Comparison of ENCODE assay signal across 8 cellular contexts in genomic region chr7:101162551-101163280, GRCh38. TPM values are rescaled to one million over a fixed set of nuclear protein-coding genes. Genes with fewer than 3 reads are reported as not detected.
A peak's percentile ranks its signal among the peaks of the same experiment; 100 is the strongest.
DNase-seq lines count a peak whose midpoint lies in the region; ATAC-seq, FAIRE-seq and TF ChIP-seq lines count a peak whose summit lies in the region.

No MANE protein-coding gene starts in this region.

- H3K4me1 ChIP-seq in SJSA1 (replicated peaks): peaks cover 39% of the 10 kb centered on the region
- peaks cover 16% of the 10 kb centered on the region for H3K4me1 ChIP-seq in endothelial cell of umbilical vein (ENCODE audit: control insufficient read depth, extremely low read depth, insufficient read depth, low read length)
- peaks cover 40% of the 10 kb centered on the region for H3K4me1 ChIP-seq in neural progenitor cell
- peaks cover 12 to 31% of the 10 kb centered on the region in 2 donors for H3K4me1 ChIP-seq in adrenal gland (replicated peaks in 1 of 2)

- H3K36me3 Mint-ChIP-seq in neural progenitor cell: peaks cover 10% of the 10 kb centered on the region

- POLR2A ChIA-PET in endothelial cell of umbilical vein (lab: Charles Lee): interaction anchor here (0.6 to 1.0 kb wide), 2 partner anchors 36 to 84 kb away, joined by 3 read pairs; partner anchors contain the start of gene SERPINE1

- TF ChIP-seq EP300 in Ishikawa (IDR thresholded peaks at IDR 0.05; ENCODE audit: borderline replicate concordance): no peak

- no peak for FAIRE-seq in endothelial cell of umbilical vein (lab: Jason Lieb, UNC)

- TF ChIP-seq CTCF in endothelial cell of umbilical vein (IDR thresholded peaks at IDR 0.05; ENCODE audit: extremely low read depth in 1 of 2, insufficient read depth in 1 of 2, low read depth in 1 of 2, low read length in 2 of 2) (peak in 1 of 2 donors; percentile 2), neural progenitor cell (IDR thresholded peaks at IDR 0.05) (no peak), GM13977 (IDR thresholded peaks at IDR 0.05; ENCODE audit: extremely low read depth, insufficient read depth, missing control alignments) (no peak), adrenal gland (IDR thresholded peaks at IDR 0.05) (no peak)

- H3K36me3 ChIP-seq in SJSA1 (peaks cover 12% of the 10 kb centered on the region), endothelial cell of umbilical vein (ENCODE audit: control insufficient read depth in 2 of 2, extremely low read depth in 1 of 2, insufficient read depth in 2 of 2, low read length in 2 of 2) (peaks cover 3 to 9% of the 10 kb centered on the region in 2 experiments), neural progenitor cell (no peaks in the 10 kb centered on the region), adrenal gland (replicated peaks in 1 of 2) (peaks cover 0 to 13% of the 10 kb centered on the region in 2 donors)

- no TSS peak for BruUV-seq in endothelial cell of umbilical vein (replicated peaks; lab: Mats Ljungman, UMichigan)

- CTCF ChIA-PET in endothelial cell of umbilical vein (lab: Charles Lee): interaction anchor here (1.2 to 1.7 kb wide), 2 partner anchors 19 to 120 kb away, joined by 3 to 16 read pairs; no protein-coding TSS in a partner anchor

- in situ Hi-C loops in GM13977 (cut with MboI; ENCODE audit: low pct_unique_long_range_greater_than_20kb, low sequenced_read_pairs, unreplicated experiment): no loop called here

- H3K9ac ChIP-seq in endothelial cell of umbilical vein (replicated peaks; ENCODE audit: extremely low read depth, insufficient read depth, low read length) (no peak overlapping the region), neural progenitor cell (no peak overlapping the region)

- peaks cover 50% of the 10 kb centered on the region for H3K27me3 ChIP-seq in SJSA1 (replicated peaks)
- H3K27me3 ChIP-seq in endothelial cell of umbilical vein (ENCODE audit: control insufficient read depth in 2 of 2, insufficient read depth in 2 of 2, low read length in 2 of 2): peaks cover 30 to 38% of the 10 kb centered on the region in 2 experiments
- H3K27me3 ChIP-seq in neural progenitor cell: peaks cover 70% of the 10 kb centered on the region
- peaks cover 17% of the 10 kb centered on the region for H3K27me3 ChIP-seq in adrenal gland

- 7 to 48% (median 9%) methylated on average over 12 to 74 of the region's 74 CpGs for WGBS in adrenal gland, 4 donors

- TF ChIP-seq RAD21 in Ishikawa (IDR thresholded peaks at IDR 0.05; ENCODE audit: low read depth): no peak

- H3K4me3 ChIP-seq in SJSA1: peak overlapping the region; percentile 12; the same call in 1 of the 2 replicates
- H3K4me3 ChIP-seq in endothelial cell of umbilical vein (replicated peaks in 1 of 3; ENCODE audit: insufficient read depth in 1 of 3, low read depth in 1 of 3, low read length in 3 of 3): peak overlapping the region in 1 of 3 experiments; percentile 14
- H3K4me3 ChIP-seq in neural progenitor cell: peak overlapping the region; percentile 51
- H3K4me3 ChIP-seq in adrenal gland: peak overlapping the region in 1 of 4 donors; percentile 33

- H3K9me3 ChIP-seq in SJSA1 (replicated peaks): peaks cover 8% of the 10 kb centered on the region; the same call in 1 of the 2 replicates
- no peaks in the 10 kb centered on the region for H3K9me3 ChIP-seq in endothelial cell of umbilical vein (replicated peaks; ENCODE audit: control insufficient read depth, insufficient read depth, low read length)
- H3K9me3 ChIP-seq in neural progenitor cell (ENCODE audit: low read depth): no peaks in the 10 kb centered on the region
- no peaks in the 10 kb centered on the region for H3K9me3 ChIP-seq in adrenal gland (replicated peaks in 1 of 3)

- no peak overlapping the region for H3K27ac Mint-ChIP-seq in neural progenitor cell

- DNase-seq in EH (ENCODE audit: low read depth) (peak; percentile 68), SJSA1 (ENCODE audit: low read depth in 1 of 2, low spot score in 2 of 2) (no peak), endothelial cell of umbilical vein (ENCODE audit: low read depth, low spot score) (no peak), neural progenitor cell (ENCODE audit: low spot score) (peak; percentile 84), GM13977 (ENCODE audit: low spot score) (no peak), adrenal gland (no peak)

- no peaks in the 10 kb centered on the region for H3K9me3 Mint-ChIP-seq in neural progenitor cell

- H3K27me3 Mint-ChIP-seq in neural progenitor cell (ENCODE audit: insufficient read depth, low read depth): peaks cover 41% of the 10 kb centered on the region

- no peak overlapping the region for H3K27ac ChIP-seq in SJSA1
- no peak overlapping the region for H3K27ac ChIP-seq in endothelial cell of umbilical vein (ENCODE audit: insufficient read depth, low read depth, low read length)
- no peak overlapping the region for H3K27ac ChIP-seq in neural progenitor cell
- no peak overlapping the region for H3K27ac ChIP-seq in adrenal gland

- dilution Hi-C loops in endothelial cell of umbilical vein (cut with MboI; ENCODE audit: extremely low pct_ligation_motif_present, low sequenced_read_pairs): no loop called here

- H3K79me2 ChIP-seq in endothelial cell of umbilical vein (ENCODE audit: control insufficient read depth, insufficient read depth, low read length) (no peaks in the 10 kb centered on the region), neural progenitor cell (ENCODE audit: low read depth) (no peaks in the 10 kb centered on the region)

- peak overlapping the region; percentile 81 for H3K4me3 Mint-ChIP-seq in neural progenitor cell

- H3K4me2 ChIP-seq in endothelial cell of umbilical vein (ENCODE audit: insufficient read depth, low read length) (peak overlapping the region; percentile 7), neural progenitor cell (peak overlapping the region; percentile 84)

- intact Hi-C loops in endothelial cell of umbilical vein (cut with micrococcal nuclease): loop anchor here (10.0 kb wide), 1 partner anchor 268 kb away; the partner anchor contains the start of gene ACHE
- intact Hi-C loops in adrenal gland (cut with DNase I): loop anchor here in 1 of 2 donors (10.0 kb wide), 1 partner anchor 268 kb away; the partner anchor contains the start of gene ACHE

- no peak overlapping the region for H2AFZ ChIP-seq in endothelial cell of umbilical vein (ENCODE audit: low read depth, low read length)
- H2AFZ ChIP-seq in neural progenitor cell (replicated peaks): no peak overlapping the region

- H4K20me1 ChIP-seq in endothelial cell of umbilical vein (replicated peaks; ENCODE audit: control insufficient read depth, extremely low read depth, insufficient read depth, low read length) (no peaks in the 10 kb centered on the region), neural progenitor cell (ENCODE audit: low read depth) (peaks cover 56% of the 10 kb centered on the region)

- TF ChIP-seq POLR2A in endothelial cell of umbilical vein (IDR thresholded peaks at IDR 0.05; ENCODE audit: low read depth, low read length): peak; percentile 12
- no peak for TF ChIP-seq POLR2A in adrenal gland (IDR thresholded peaks at IDR 0.05)

- peaks cover 34% of the 10 kb centered on the region for H3K4me1 Mint-ChIP-seq in neural progenitor cell

- H3K9me1 ChIP-seq in endothelial cell of umbilical vein (replicated peaks; ENCODE audit: control insufficient read depth, extremely low read depth, insufficient read depth, low read length): no peaks in the 10 kb centered on the region

- H3F3A ChIP-seq in neural progenitor cell (ENCODE audit: low read depth): peaks cover 36% of the 10 kb centered on the region

- ATAC-seq in HG03460 (IDR thresholded peaks at IDR 0.05; ENCODE audit: unreplicated experiment): no peak

RNA-seq across cellular contexts. Expression of gene VGF, which starts 2.7 kb away (rescaled TPM):
- total RNA-seq in SJSA1 (2014; rRNA removed; shearing (Covaris generic)): not detected in 2 replicates
- not detected in 2 replicates for total RNA-seq in endothelial cell of umbilical vein
- polyA plus RNA-seq in endothelial cell of umbilical vein: 0.03 TPM in 1 of 2 replicates, not detected in the other
- not detected in 2 replicates for polyA plus RNA-seq in endothelial cell of umbilical vein (2011; cell fraction: cytosol; rRNA removed)
- not detected in 2 replicates for polyA plus RNA-seq in endothelial cell of umbilical vein (2011; cell fraction: nucleus; rRNA removed)
- not detected in 2 replicates for polyA plus RNA-seq in endothelial cell of umbilical vein (2012)
- not detected in 2 replicates for polyA minus RNA-seq in endothelial cell of umbilical vein
- polyA minus RNA-seq in endothelial cell of umbilical vein (2011; cell fraction: cytosol; rRNA and poly(A)+ RNA removed): not detected
- not detected in 2 replicates for polyA minus RNA-seq in endothelial cell of umbilical vein (2011; cell fraction: nucleus; rRNA and poly(A)+ RNA removed)
- 0.65 and 1.6 TPM in 2 replicates for total RNA-seq in neural progenitor cell (ENCODE audit: low replicate concordance)
- total RNA-seq in adrenal gland: 10 to 100 TPM in 2 of 8 donors, 1 to 10 TPM in 2, under 1 TPM in 1, not detected in 3; 0.97 to 14.3 (median 2.0) TPM
- polyA plus RNA-seq in adrenal gland: 10 to 100 TPM in 1 of 3 donors, 1 to 10 TPM in 2; 1.9 to 12.8 (median 4.6) TPM

RNA-seq across cellular contexts. Expression of gene AP1S1, which starts 8.4 kb away (rescaled TPM):
- total RNA-seq in SJSA1 (2014; rRNA removed; shearing (Covaris generic)): 98.4 and 119 TPM in 2 replicates
- total RNA-seq in endothelial cell of umbilical vein: 70.9 and 93.3 TPM in 2 replicates
- polyA plus RNA-seq in endothelial cell of umbilical vein: 82.8 and 106 TPM in 2 replicates
- 139 and 140 TPM in 2 replicates for polyA plus RNA-seq in endothelial cell of umbilical vein (2011; cell fraction: cytosol; rRNA removed)
- polyA plus RNA-seq in endothelial cell of umbilical vein (2011; cell fraction: nucleus; rRNA removed): 68.1 and 78.9 TPM in 2 replicates
- polyA plus RNA-seq in endothelial cell of umbilical vein (2012): 127 and 166 TPM in 2 replicates
- polyA minus RNA-seq in endothelial cell of umbilical vein: 67.4 and 70.2 TPM in 2 replicates
- polyA minus RNA-seq in endothelial cell of umbilical vein (2011; cell fraction: cytosol; rRNA and poly(A)+ RNA removed): 37.6 TPM
- polyA minus RNA-seq in endothelial cell of umbilical vein (2011; cell fraction: nucleus; rRNA and poly(A)+ RNA removed): 7.4 and 8.7 TPM in 2 replicates
- 74.4 and 94.2 TPM in 2 replicates for total RNA-seq in neural progenitor cell (ENCODE audit: low replicate concordance)
- total RNA-seq in adrenal gland: 10 to 100 TPM; 26.9 to 66.1 (median 43.6) TPM
- 10 to 100 TPM; 20.4 to 35.4 (median 30.0) TPM for polyA plus RNA-seq in adrenal gland

RNA-seq across cellular contexts. Expression of gene NAT16, which starts 17.4 kb away (rescaled TPM):
- total RNA-seq in SJSA1 (2014; rRNA removed; shearing (Covaris generic)): not detected in 2 replicates
- not detected in 2 replicates for total RNA-seq in endothelial cell of umbilical vein
- not detected in 2 replicates for polyA plus RNA-seq in endothelial cell of umbilical vein
- polyA plus RNA-seq in endothelial cell of umbilical vein (2011; cell fraction: cytosol; rRNA removed): not detected in 2 replicates
- not detected in 2 replicates for polyA plus RNA-seq in endothelial cell of umbilical vein (2011; cell fraction: nucleus; rRNA removed)
- polyA plus RNA-seq in endothelial cell of umbilical vein (2012): not detected in 2 replicates
- polyA minus RNA-seq in endothelial cell of umbilical vein: not detected in 2 replicates
- not detected for polyA minus RNA-seq in endothelial cell of umbilical vein (2011; cell fraction: cytosol; rRNA and poly(A)+ RNA removed)
- not detected in 2 replicates for polyA minus RNA-seq in endothelial cell of umbilical vein (2011; cell fraction: nucleus; rRNA and poly(A)+ RNA removed)
- total RNA-seq in neural progenitor cell (ENCODE audit: low replicate concordance): 0.28 TPM in 1 of 2 replicates, not detected in the other
- under 1 TPM in 1 of 8 donors, not detected in 7; 0.14 TPM for total RNA-seq in adrenal gland
- not detected for polyA plus RNA-seq in adrenal gland

RNA-seq across cellular contexts. Expression of gene SERPINE1, which starts 35.8 kb away (rescaled TPM):
- 21.8 and 25.6 TPM in 2 replicates for total RNA-seq in SJSA1 (2014; rRNA removed; shearing (Covaris generic))
- 2,296 and 2,645 TPM in 2 replicates for total RNA-seq in endothelial cell of umbilical vein
- polyA plus RNA-seq in endothelial cell of umbilical vein: 4,637 and 5,683 TPM in 2 replicates
- polyA plus RNA-seq in endothelial cell of umbilical vein (2011; cell fraction: cytosol; rRNA removed): 3,941 and 4,610 TPM in 2 replicates
- 2,230 and 2,366 TPM in 2 replicates for polyA plus RNA-seq in endothelial cell of umbilical vein (2011; cell fraction: nucleus; rRNA removed)
- polyA plus RNA-seq in endothelial cell of umbilical vein (2012): 3,488 and 3,747 TPM in 2 replicates
- 3,663 and 4,731 TPM in 2 replicates for polyA minus RNA-seq in endothelial cell of umbilical vein
- 2.8 TPM for polyA minus RNA-seq in endothelial cell of umbilical vein (2011; cell fraction: cytosol; rRNA and poly(A)+ RNA removed)
- polyA minus RNA-seq in endothelial cell of umbilical vein (2011; cell fraction: nucleus; rRNA and poly(A)+ RNA removed): 786 and 802 TPM in 2 replicates
- 0.03 TPM in 1 of 2 replicates, not detected in the other for total RNA-seq in neural progenitor cell (ENCODE audit: low replicate concordance)
- 100 to 1,000 TPM in 1 of 8 donors, 10 to 100 TPM in 6, 1 to 10 TPM in 1; 7.0 to 118 (median 34.7) TPM for total RNA-seq in adrenal gland
- polyA plus RNA-seq in adrenal gland: 10 to 100 TPM in 2 of 3 donors, 1 to 10 TPM in 1; 9.1 to 23.1 (median 23.0) TPM

RNA-seq across cellular contexts. Expression of gene MOGAT3, which starts 38.1 kb away (rescaled TPM):
- not detected in 2 replicates for total RNA-seq in SJSA1 (2014; rRNA removed; shearing (Covaris generic))
- total RNA-seq in endothelial cell of umbilical vein: not detected in 2 replicates
- not detected in 2 replicates for polyA plus RNA-seq in endothelial cell of umbilical vein
- not detected in 2 replicates for polyA plus RNA-seq in endothelial cell of umbilical vein (2011; cell fraction: cytosol; rRNA removed)
- polyA plus RNA-seq in endothelial cell of umbilical vein (2011; cell fraction: nucleus; rRNA removed): not detected in 2 replicates
- polyA plus RNA-seq in endothelial cell of umbilical vein (2012): not detected in 2 replicates
- not detected in 2 replicates for polyA minus RNA-seq in endothelial cell of umbilical vein
- not detected for polyA minus RNA-seq in endothelial cell of umbilical vein (2011; cell fraction: cytosol; rRNA and poly(A)+ RNA removed)
- not detected in 2 replicates for polyA minus RNA-seq in endothelial cell of umbilical vein (2011; cell fraction: nucleus; rRNA and poly(A)+ RNA removed)
- not detected in 2 replicates for total RNA-seq in neural progenitor cell (ENCODE audit: low replicate concordance)
- total RNA-seq in adrenal gland: not detected
- not detected for polyA plus RNA-seq in adrenal gland

Comparison
In these comparisons a context has a peak if more than half of its experiments do, and no peak if none do; other contexts are left out.
1. DNase-seq: peak in EH (single experiment) and neural progenitor cell (single experiment); none in SJSA1 (0 of 2), endothelial cell of umbilical vein (single experiment), GM13977 (single experiment) and adrenal gland (0 of 7).